ENCODE assay signal across 9 cellular contexts in the genomic region with DNA sequence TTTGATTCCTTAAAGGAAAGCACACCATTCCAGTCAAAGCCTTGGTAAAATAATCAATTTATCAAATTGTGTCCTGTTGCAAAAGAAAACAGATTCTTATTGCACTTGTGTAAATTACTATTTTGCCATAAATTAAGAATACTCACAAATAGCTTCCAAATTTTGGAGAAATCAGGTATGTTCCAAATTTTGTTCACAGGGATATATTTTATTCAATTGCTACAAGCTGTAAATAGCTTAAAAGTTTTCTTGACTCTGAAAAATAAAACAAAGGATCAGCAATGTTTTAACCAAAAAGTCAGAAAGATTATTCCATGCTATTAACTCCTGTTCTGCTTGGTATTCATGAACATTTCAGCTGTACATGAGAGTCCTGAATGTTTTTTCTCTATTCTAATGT. TPM values are rescaled to one million over a fixed set of nuclear protein-coding genes. Genes with fewer than 3 reads are reported as not detected.
"Had no signal": no experiment of that assay in that cellular context is flagged by ENCODE, and none has a peak within 500 bp of the region (broad histone marks: within the 10 kb centered on the region; RNA-seq: fewer than 3 reads in every experiment).

No MANE protein-coding gene starts in this region.

- DNase-seq: GM23248, GOT3, H7, HCEC 1CT, HFFc6, Kasumi-1, KG1 had no signal

- H3K27ac ChIP-seq: GM23248, HL-60 had no signal

- H3K27ac Mint-ChIP-seq: HFFc6, IgD-negative memory B cell had no signal

- H3K4me3 ChIP-seq: GM23248 had no signal

- H3K36me3 Mint-ChIP-seq: IgD-negative memory B cell had no signal

- H3K9me3 Mint-ChIP-seq: HFFc6 had no signal

- H3K4me3 Mint-ChIP-seq: HFFc6, IgD-negative memory B cell had no signal

- H3K4me1 Mint-ChIP-seq: IgD-negative memory B cell had no signal

- H2AFZ ChIP-seq: GM23248 had no signal

- H3K9ac ChIP-seq: GM23248 had no signal

RNA-seq across cellular contexts. Expression of a gene that starts 47.4 kb away (rescaled TPM):
- polyA plus RNA-seq: IgD-negative memory B cell had no signal
